ENCODE assay signal across 11 cellular contexts in the genomic region with DNA sequence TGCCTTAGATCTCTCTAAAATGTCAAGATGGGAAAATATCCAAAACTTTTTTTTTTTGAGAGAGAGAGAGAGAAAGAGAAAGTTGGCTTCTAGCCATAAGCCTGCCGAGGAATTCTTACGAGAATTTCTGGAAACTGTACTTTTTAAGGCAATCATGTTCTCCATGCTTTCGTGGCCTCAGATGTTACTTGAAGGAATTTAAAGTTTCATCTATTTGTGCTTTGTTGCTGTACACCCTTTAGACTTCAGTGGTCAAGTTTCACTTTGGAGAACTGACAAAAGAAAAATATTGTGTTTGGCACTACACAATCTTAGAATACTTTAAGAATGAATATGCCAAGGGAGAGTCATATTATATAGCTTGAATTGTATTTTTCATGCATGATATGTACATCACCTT. TPM values are rescaled to one million over a fixed set of nuclear protein-coding genes. Genes with fewer than 3 reads are reported as not detected.
A peak's percentile ranks its signal among the peaks of the same experiment; 100 is the strongest.
DNase-seq lines count a peak whose midpoint lies in the region; ATAC-seq and TF ChIP-seq lines count a peak whose summit lies in the region.
"Had no signal": no experiment of that assay in that cellular context is flagged by ENCODE, and none has a peak within 500 bp of the region (broad histone marks: within the 10 kb centered on the region; RNA-seq: fewer than 3 reads in every experiment).

No MANE protein-coding gene starts in this region.

- peaks cover 18% of the 10 kb centered on the region for H3K4me1 ChIP-seq in left ventricle myocardium inferior
- H3K4me1 ChIP-seq in muscle layer of colon (ENCODE audit: insufficient read depth, low read length), result peaks cover 16% of the 10 kb centered on the region

- H3K4me3 ChIP-seq in left ventricle myocardium inferior (peak overlapping the region; percentile 57), dorsolateral prefrontal cortex (peak overlapping the region; percentile 1 to 71 (median 50)), muscle layer of colon (ENCODE audit: low read depth in 1 of 2, low read length in 2 of 2) (peak overlapping the region; percentile 7 to 11)
- H3K4me3 ChIP-seq: K562 had no signal

- H3K9me3 ChIP-seq in left ventricle myocardium inferior (replicated peaks) (no peaks in the 10 kb centered on the region), muscle layer of colon (ENCODE audit: low read length) (no peaks in the 10 kb centered on the region)

- ATAC-seq in GM19467 (IDR thresholded peaks at IDR 0.05; ENCODE audit: unreplicated experiment) (no peak), HG03159 (IDR thresholded peaks at IDR 0.05; ENCODE audit: unreplicated experiment) (no peak)
- ATAC-seq: K562 had no signal

- no peak for DNase-seq in left ventricle myocardium inferior
- no peak for DNase-seq in cardiac septum (ENCODE audit: low spot score)
- DNase-seq in dorsolateral prefrontal cortex, result no peak
- DNase-seq in OCI-M1 (lab: John Stamatoyannopoulos, UW), result no peak
- DNase-seq in SHP77 (lab: John Stamatoyannopoulos, UW), result no peak
- DNase-seq: caudate nucleus, midbrain had no signal

- H3K36me3 ChIP-seq in left ventricle myocardium inferior (no peaks in the 10 kb centered on the region), muscle layer of colon (ENCODE audit: insufficient read depth, low read length) (no peaks in the 10 kb centered on the region)

- intact Hi-C loops in left ventricle myocardium inferior (cut with micrococcal nuclease), result no loop called here
- intact Hi-C loops in cardiac septum (cut with DNase I), result no loop called here
- intact Hi-C loops in dorsolateral prefrontal cortex (cut with DNase I), result no loop called here

- H3K9ac ChIP-seq in muscle layer of colon (ENCODE audit: low read length), result no peak overlapping the region

- no peaks in the 10 kb centered on the region for H3K27me3 ChIP-seq in left ventricle myocardium inferior (ENCODE audit: low read depth)
- no peaks in the 10 kb centered on the region for H3K27me3 ChIP-seq in dorsolateral prefrontal cortex
- H3K27me3 ChIP-seq in muscle layer of colon (ENCODE audit: control insufficient read depth in 1 of 2, insufficient read depth in 2 of 2, low read length in 2 of 2), result no peaks in the 10 kb centered on the region

- H3K27ac ChIP-seq in left ventricle myocardium inferior (replicated peaks), result peak overlapping the region; percentile 36
- H3K27ac ChIP-seq in dorsolateral prefrontal cortex, result peak overlapping the region in 5 of 59 donors; percentile 6 to 43 (median 31)
- peak overlapping the region; percentile 35 for H3K27ac ChIP-seq in muscle layer of colon (ENCODE audit: low read depth, low read length)

- TF ChIP-seq CTCF in left ventricle myocardium inferior (IDR thresholded peaks at IDR 0.05; ENCODE audit: borderline replicate concordance), result no peak
- TF ChIP-seq CTCF in dorsolateral prefrontal cortex (IDR thresholded peaks at IDR 0.05 in 54 of 56, conservative IDR thresholded peaks at IDR 0.05 in 2 of 56; ENCODE audit: low read depth in 1 of 56, partially characterized antibody in 56 of 56), result no peak

RNA-seq across cellular contexts. Expression of a gene that starts 53.9 kb away (rescaled TPM):
- total RNA-seq in left ventricle myocardium inferior (6.7 TPM), cardiac septum (18.6 TPM), dorsolateral prefrontal cortex (10 to 100 TPM in 28 of 120 experiments, 1 to 10 TPM in 92; 3.9 to 15.1 (median 7.6) TPM)
- total RNA-seq: K562 had no signal
